In the genomic region with DNA sequence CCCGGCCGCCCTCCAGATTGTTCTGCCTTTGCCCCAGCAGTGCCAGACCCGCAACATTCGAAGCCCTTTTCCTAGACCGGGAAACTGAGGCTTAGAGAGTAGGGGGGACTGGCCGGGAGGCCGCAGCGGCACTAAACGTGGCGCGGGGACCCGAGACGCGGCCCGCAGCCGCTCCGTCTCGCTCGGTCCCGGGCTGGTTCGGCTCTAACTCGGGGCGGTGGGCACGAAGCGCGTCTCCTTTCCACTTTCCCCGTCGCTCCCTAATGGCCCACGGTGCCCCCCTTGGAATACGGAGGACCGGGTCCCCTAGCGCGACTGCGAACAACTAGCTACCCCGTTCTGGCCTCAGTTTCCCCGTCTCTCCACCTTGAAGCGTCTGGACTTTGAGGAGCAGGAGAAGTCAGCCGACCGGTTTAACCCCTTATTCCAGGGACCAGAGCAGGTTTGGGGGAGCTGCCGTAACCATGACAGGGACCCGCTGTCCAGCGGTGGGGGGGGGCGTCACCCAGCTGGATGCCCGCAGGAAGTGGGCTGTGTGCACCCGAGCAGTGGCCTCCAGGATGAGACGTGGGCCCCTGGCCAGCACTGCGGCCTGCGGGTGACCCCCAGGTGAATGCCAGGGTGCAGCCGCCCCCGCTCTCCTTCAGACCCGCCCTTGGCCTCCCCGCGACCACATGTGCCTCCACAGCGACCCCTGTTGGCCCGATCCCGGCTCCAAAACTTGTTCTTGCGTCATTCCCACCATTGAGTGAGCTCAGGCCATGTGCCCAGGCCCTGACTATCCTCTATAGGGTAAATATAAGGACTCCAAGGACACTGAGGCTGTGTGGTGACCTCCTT, we compare ENCODE assay signal across 1 cellular context.
A peak's percentile ranks its signal among the peaks of the same experiment; 100 is the strongest.
TF ChIP-seq lines count a peak whose summit lies in the region.

No MANE protein-coding gene starts in this region.

TF ChIP-seq in K562, 482 proteins besides CTCF, POLR2A, EP300 and RAD21 (continued from another document and continues in another):
- TF ChIP-seq, protein P1, sequence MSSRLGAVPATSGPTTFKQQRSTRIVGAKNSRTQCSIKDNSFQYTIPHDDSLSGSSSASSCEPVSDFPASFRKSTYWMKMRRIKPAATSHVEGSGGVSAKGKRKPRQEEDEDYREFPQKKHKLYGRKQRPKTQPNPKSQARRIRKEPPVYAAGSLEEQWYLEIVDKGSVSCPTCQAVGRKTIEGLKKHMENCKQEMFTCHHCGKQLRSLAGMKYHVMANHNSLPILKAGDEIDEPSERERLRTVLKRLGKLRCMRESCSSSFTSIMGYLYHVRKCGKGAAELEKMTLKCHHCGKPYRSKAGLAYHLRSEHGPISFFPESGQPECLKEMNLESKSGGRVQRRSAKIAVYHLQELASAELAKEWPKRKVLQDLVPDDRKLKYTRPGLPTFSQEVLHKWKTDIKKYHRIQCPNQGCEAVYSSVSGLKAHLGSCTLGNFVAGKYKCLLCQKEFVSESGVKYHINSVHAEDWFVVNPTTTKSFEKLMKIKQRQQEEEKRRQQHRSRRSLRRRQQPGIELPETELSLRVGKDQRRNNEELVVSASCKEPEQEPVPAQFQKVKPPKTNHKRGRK (tag; IDR thresholded peaks at IDR 0.05), result no peak
- no peak for TF ChIP-seq PTRF (tag; IDR thresholded peaks at IDR 0.05)
- TF ChIP-seq CREB1 (IDR thresholded peaks at IDR 0.05), result peak; percentile 50
- TF ChIP-seq CREB1 (CRISPR knock-in tag; IDR thresholded peaks at IDR 0.05), result peak; percentile 57; the same call in 1 of the 2 replicates
- TF ChIP-seq IRF9 (tag; IDR thresholded peaks at IDR 0.05), result peak; percentile 86
- TF ChIP-seq MTA3 (IDR thresholded peaks at IDR 0.05; ENCODE audit: borderline replicate concordance), result peak; percentile 56; the same call in 1 of the 2 replicates
- no peak for TF ChIP-seq FOXM1 (IDR thresholded peaks at IDR 0.05; ENCODE audit: low read depth)
- TF ChIP-seq FOXM1 (CRISPR knock-in tag; IDR thresholded peaks at IDR 0.05; ENCODE audit: low read depth), result peak; percentile 27; the same call in 1 of the 2 replicates
- peak in 1 of 2 experiments; percentile 23; a peak in 1 of 4 replicates for TF ChIP-seq NONO (IDR thresholded peaks at IDR 0.05; ENCODE audit: low read depth in 2 of 2, low read length in 1 of 2)
- no peak for TF ChIP-seq NR2C2 (CRISPR knock-in tag; IDR thresholded peaks at IDR 0.05)
- peak; percentile 63 for TF ChIP-seq NR2C2 (tag; IDR thresholded peaks at IDR 0.05)
- TF ChIP-seq RB1 (IDR thresholded peaks at IDR 0.05; ENCODE audit: low read depth), result 0 out of 2 replicates have a peak, but pooled peaks have one; percentile 62
- TF ChIP-seq NRF1 (conservative IDR thresholded peaks at IDR 0.05 in 1 of 2, IDR thresholded peaks at IDR 0.05 in 1 of 2), result 0 out of 4 replicates have a peak, but pooled peaks of 1 of the 2 experiments have one; percentile 11
- no peak for TF ChIP-seq NCOA6 (IDR thresholded peaks at IDR 0.05)
- TF ChIP-seq SIN3B (IDR thresholded peaks at IDR 0.05; ENCODE audit: low read depth), result no peak
- no peak for TF ChIP-seq IFI16 (CRISPR knock-in tag; IDR thresholded peaks at IDR 0.05)
- 0 out of 2 replicates have a peak, but pooled peaks have one; percentile 28 for TF ChIP-seq MYNN (IDR thresholded peaks at IDR 0.05)
- TF ChIP-seq MYNN (CRISPR knock-in tag; IDR thresholded peaks at IDR 0.05), result no peak
- TF ChIP-seq ATF7 (IDR thresholded peaks at IDR 0.05), result peak; percentile 95
- TF ChIP-seq ZSCAN32 (CRISPR knock-in tag; IDR thresholded peaks at IDR 0.05), result peak; percentile 77
- TF ChIP-seq ILK (tag; IDR thresholded peaks at IDR 0.05; ENCODE audit: borderline replicate concordance, low read depth), result no peak
- peak; percentile 27; the same call in 1 of the 2 replicates for TF ChIP-seq GABPB1 (CRISPR knock-in tag; IDR thresholded peaks at IDR 0.05)
- no peak for TF ChIP-seq GABPB2 (CRISPR knock-in tag; conservative IDR thresholded peaks at IDR 0.05)
- 0 out of 2 replicates have a peak, but pooled peaks have one; percentile 3 for TF ChIP-seq ZNF143 (CRISPR knock-in tag; IDR thresholded peaks at IDR 0.05)
- TF ChIP-seq SP1 (CRISPR knock-in tag; IDR thresholded peaks at IDR 0.05), result peak; percentile 16
- peak; percentile 98 for TF ChIP-seq CEBPG (CRISPR knock-in tag; IDR thresholded peaks at IDR 0.05)
- TF ChIP-seq CEBPG (tag; conservative IDR thresholded peaks at IDR 0.05 in 1 of 2, IDR thresholded peaks at IDR 0.05 in 1 of 2), result peak; percentile 95
- TF ChIP-seq CEBPB (tag; IDR thresholded peaks at IDR 0.05), result peak; percentile 98
- 0 out of 2 replicates have a peak, but pooled peaks have one; percentile 50 for TF ChIP-seq PML (IDR thresholded peaks at IDR 0.05; ENCODE audit: low read length)
- TF ChIP-seq, protein P2, sequence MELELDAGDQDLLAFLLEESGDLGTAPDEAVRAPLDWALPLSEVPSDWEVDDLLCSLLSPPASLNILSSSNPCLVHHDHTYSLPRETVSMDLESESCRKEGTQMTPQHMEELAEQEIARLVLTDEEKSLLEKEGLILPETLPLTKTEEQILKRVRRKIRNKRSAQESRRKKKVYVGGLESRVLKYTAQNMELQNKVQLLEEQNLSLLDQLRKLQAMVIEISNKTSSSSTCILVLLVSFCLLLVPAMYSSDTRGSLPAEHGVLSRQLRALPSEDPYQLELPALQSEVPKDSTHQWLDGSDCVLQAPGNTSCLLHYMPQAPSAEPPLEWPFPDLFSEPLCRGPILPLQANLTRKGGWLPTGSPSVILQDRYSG (tag; conservative IDR thresholded peaks at IDR 0.05; ENCODE audit: low read depth), result no peak
- no peak for TF ChIP-seq ZNF778 (CRISPR knock-in tag; IDR thresholded peaks at IDR 0.05)
- 0 out of 2 replicates have a peak, but pooled peaks have one; percentile 44 for TF ChIP-seq ZNF197 (CRISPR knock-in tag; IDR thresholded peaks at IDR 0.05; ENCODE audit: low read depth)
- TF ChIP-seq, protein P3, sequence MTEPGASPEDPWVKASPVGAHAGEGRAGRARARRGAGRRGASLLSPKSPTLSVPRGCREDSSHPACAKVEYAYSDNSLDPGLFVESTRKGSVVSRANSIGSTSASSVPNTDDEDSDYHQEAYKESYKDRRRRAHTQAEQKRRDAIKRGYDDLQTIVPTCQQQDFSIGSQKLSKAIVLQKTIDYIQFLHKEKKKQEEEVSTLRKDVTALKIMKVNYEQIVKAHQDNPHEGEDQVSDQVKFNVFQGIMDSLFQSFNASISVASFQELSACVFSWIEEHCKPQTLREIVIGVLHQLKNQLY (CRISPR knock-in tag; conservative IDR thresholded peaks at IDR 0.05), result no peak
- TF ChIP-seq ZBTB7A (IDR thresholded peaks at IDR 0.05; ENCODE audit: borderline replicate concordance, control insufficient read depth, low read depth, low read length), result peak; percentile 91
- no peak for TF ChIP-seq ZNF75A (CRISPR knock-in tag; IDR thresholded peaks at IDR 0.05)
- 0 out of 2 replicates have a peak, but pooled peaks have one; percentile 14 for TF ChIP-seq SOX6 (IDR thresholded peaks at IDR 0.05)
- TF ChIP-seq SRSF7 (optimal IDR thresholded peaks at IDR 0.05; ENCODE audit: low read depth, low read length), result no peak
- TF ChIP-seq, protein P4, sequence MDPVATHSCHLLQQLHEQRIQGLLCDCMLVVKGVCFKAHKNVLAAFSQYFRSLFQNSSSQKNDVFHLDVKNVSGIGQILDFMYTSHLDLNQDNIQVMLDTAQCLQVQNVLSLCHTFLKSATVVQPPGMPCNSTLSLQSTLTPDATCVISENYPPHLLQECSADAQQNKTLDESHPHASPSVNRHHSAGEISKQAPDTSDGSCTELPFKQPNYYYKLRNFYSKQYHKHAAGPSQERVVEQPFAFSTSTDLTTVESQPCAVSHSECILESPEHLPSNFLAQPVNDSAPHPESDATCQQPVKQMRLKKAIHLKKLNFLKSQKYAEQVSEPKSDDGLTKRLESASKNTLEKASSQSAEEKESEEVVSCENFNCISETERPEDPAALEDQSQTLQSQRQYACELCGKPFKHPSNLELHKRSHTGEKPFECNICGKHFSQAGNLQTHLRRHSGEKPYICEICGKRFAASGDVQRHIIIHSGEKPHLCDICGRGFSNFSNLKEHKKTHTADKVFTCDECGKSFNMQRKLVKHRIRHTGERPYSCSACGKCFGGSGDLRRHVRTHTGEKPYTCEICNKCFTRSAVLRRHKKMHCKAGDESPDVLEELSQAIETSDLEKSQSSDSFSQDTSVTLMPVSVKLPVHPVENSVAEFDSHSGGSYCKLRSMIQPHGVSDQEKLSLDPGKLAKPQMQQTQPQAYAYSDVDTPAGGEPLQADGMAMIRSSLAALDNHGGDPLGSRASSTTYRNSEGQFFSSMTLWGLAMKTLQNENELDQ (CRISPR knock-in tag; IDR thresholded peaks at IDR 0.05; ENCODE audit: borderline replicate concordance), result no peak
- peak; percentile 44 for TF ChIP-seq TBP (optimal IDR thresholded peaks at IDR 0.05; ENCODE audit: low read depth, low read length)
- TF ChIP-seq, protein P5, sequence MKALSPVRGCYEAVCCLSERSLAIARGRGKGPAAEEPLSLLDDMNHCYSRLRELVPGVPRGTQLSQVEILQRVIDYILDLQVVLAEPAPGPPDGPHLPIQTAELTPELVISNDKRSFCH (CRISPR knock-in tag; IDR thresholded peaks at IDR 0.05), result no peak
- TF ChIP-seq, protein P5 (tag; IDR thresholded peaks at IDR 0.05), result 0 out of 2 replicates have a peak, but pooled peaks have one; percentile 29
- peak; percentile 73; the same call in 1 of the 2 replicates for TF ChIP-seq GATAD2A (IDR thresholded peaks at IDR 0.05)
- TF ChIP-seq CTBP1 (IDR thresholded peaks at IDR 0.05; ENCODE audit: borderline replicate concordance), result peak; percentile 66; the same call in 1 of the 2 replicates
- no peak for TF ChIP-seq FOXJ3 (CRISPR knock-in tag; IDR thresholded peaks at IDR 0.05)
- TF ChIP-seq PHB (CRISPR knock-in tag; IDR thresholded peaks at IDR 0.05), result no peak
- 0 out of 2 replicates have a peak, but pooled peaks have one; percentile 27 for TF ChIP-seq NKRF (IDR thresholded peaks at IDR 0.05; ENCODE audit: borderline replicate concordance)
- 0 out of 2 replicates have a peak, but pooled peaks have one; percentile 28 for TF ChIP-seq RAD51 (IDR thresholded peaks at IDR 0.05; ENCODE audit: borderline replicate concordance, low read depth)
- TF ChIP-seq ZKSCAN1 (IDR thresholded peaks at IDR 0.05; ENCODE audit: low read depth, low read length), result peak; percentile 12; the same call in 1 of the 2 replicates
- 0 out of 2 replicates have a peak, but pooled peaks have one; percentile 28 for TF ChIP-seq ZC3H4 (CRISPR knock-in tag; IDR thresholded peaks at IDR 0.05; ENCODE audit: borderline replicate concordance)
- no peak for TF ChIP-seq TCFL5 (CRISPR knock-in tag; conservative IDR thresholded peaks at IDR 0.05)
- TF ChIP-seq NR2C1 (IDR thresholded peaks at IDR 0.05), result 0 out of 2 replicates have a peak, but pooled peaks have one; percentile 29
- TF ChIP-seq NR2C1 (tag; IDR thresholded peaks at IDR 0.05), result peak; percentile 36; the same call in 1 of the 2 replicates
- TF ChIP-seq PHF8 (IDR thresholded peaks at IDR 0.05; ENCODE audit: borderline replicate concordance, low read length), result peak; percentile 21; the same call in 1 of the 2 replicates
- TF ChIP-seq ATF1 (CRISPR knock-in tag; IDR thresholded peaks at IDR 0.05), result no peak
- TF ChIP-seq ATF1 (tag; IDR thresholded peaks at IDR 0.05), result peak; percentile 79
- TF ChIP-seq ZNF280B (CRISPR knock-in tag; IDR thresholded peaks at IDR 0.05), result no peak
- TF ChIP-seq KDM2B (CRISPR knock-in tag; IDR thresholded peaks at IDR 0.05), result no peak
- peak; percentile 68; the same call in 1 of the 2 replicates for TF ChIP-seq RNF2 (IDR thresholded peaks at IDR 0.05)
- TF ChIP-seq RBFOX2 (IDR thresholded peaks at IDR 0.05; ENCODE audit: low read depth, low read length), result peak; percentile 85
- TF ChIP-seq KLF16 (IDR thresholded peaks at IDR 0.05), result peak; percentile 39; the same call in 1 of the 2 replicates
- TF ChIP-seq, protein P6, sequence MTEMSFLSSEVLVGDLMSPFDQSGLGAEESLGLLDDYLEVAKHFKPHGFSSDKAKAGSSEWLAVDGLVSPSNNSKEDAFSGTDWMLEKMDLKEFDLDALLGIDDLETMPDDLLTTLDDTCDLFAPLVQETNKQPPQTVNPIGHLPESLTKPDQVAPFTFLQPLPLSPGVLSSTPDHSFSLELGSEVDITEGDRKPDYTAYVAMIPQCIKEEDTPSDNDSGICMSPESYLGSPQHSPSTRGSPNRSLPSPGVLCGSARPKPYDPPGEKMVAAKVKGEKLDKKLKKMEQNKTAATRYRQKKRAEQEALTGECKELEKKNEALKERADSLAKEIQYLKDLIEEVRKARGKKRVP (CRISPR knock-in tag; IDR thresholded peaks at IDR 0.05), result peak; percentile 97
